Comparison of ENCODE assay signal across 23 cellular contexts in genomic region chr14:44029933-44030332, GRCh38.
DNase-seq lines count a peak whose midpoint lies in the region; ATAC-seq and TF ChIP-seq lines count a peak whose summit lies in the region.
"Had no signal": no experiment of that assay in that cellular context is flagged by ENCODE, and none has a peak within 500 bp of the region (broad histone marks: within the 10 kb centered on the region; RNA-seq: fewer than 3 reads in every experiment).

No MANE protein-coding gene starts in this region.

- ATAC-seq in activated T-cell treated with anti-CD3 and anti-CD28 coated beads, Interleukin-2, amount 50 U/mL, for 72 hours (replicated peaks in 1 of 2), result no peak
- ATAC-seq: activated T-helper 17 cell treated with anti-CD3 and anti-CD28 coated beads, Interleukin-2, amount 50 U/mL, for 72 hours; GM23338; mucosa of descending colon; stimulated activated naive CD8-positive, alpha-beta T cell treated with anti-CD3 and anti-CD28 coated beads, Interleukin-15, Interleukin-2, amounts not matched to agents 100 U/mL and 50 U/mL, for 24 hours had no signal

- no peaks in the 10 kb centered on the region for H3K36me3 ChIP-seq in ovary
- H3K36me3 ChIP-seq: tibial artery had no signal

- TF ChIP-seq POLR2A in ovary (IDR thresholded peaks at IDR 0.05), result no peak

- H3K27ac ChIP-seq in epithelial cell of prostate (no peak overlapping the region), ovary (no peak overlapping the region)
- H3K27ac ChIP-seq: coronary artery, tibial artery had no signal

- peaks cover 0 to 6% of the 10 kb centered on the region in 2 donors for H3K9me3 Mint-ChIP-seq in activated T-cell treated with anti-CD3 and anti-CD28 coated beads, Interleukin-2, amount 50 U/mL, for 72 hours
- H3K9me3 Mint-ChIP-seq: activated naive CD8-positive, alpha-beta T cell treated with anti-CD3 and anti-CD28 coated beads, Interleukin-2, amount 10 ng/mL, durations not matched to agents 7 days and 5 days; GM23338 had no signal

- intact Hi-C loops in ovary (cut with DNase I), result loop anchor here in 1 of 4 donors (10.0 kb wide), 1 partner anchor 145 kb away; no protein-coding TSS in a partner anchor
- intact Hi-C loops in head of caudate nucleus (cut with DNase I), result no loop called here

- H3K4me3 ChIP-seq in ovary, result no peak overlapping the region
- H3K4me3 ChIP-seq: coronary artery, GM23338, mucosa of descending colon, tibial artery had no signal

- no peaks in the 10 kb centered on the region for H3K9me3 ChIP-seq in ovary
- H3K9me3 ChIP-seq: mucosa of descending colon, tibial artery had no signal

- no peaks in the 10 kb centered on the region for H3K4me1 Mint-ChIP-seq in activated T-cell treated with anti-CD3 and anti-CD28 coated beads, Interleukin-2, amount 50 U/mL, for 72 hours (ENCODE audit: low read depth)
- H3K4me1 Mint-ChIP-seq: activated CD4-positive, alpha-beta T cell treated with anti-CD3 and anti-CD28 coated beads, Interleukin-2, amount 10 ng/mL, durations not matched to agents 7 days and 5 days; activated naive CD8-positive, alpha-beta T cell treated with anti-CD3 and anti-CD28 coated beads, Interleukin-2, amount 10 ng/mL, durations not matched to agents 7 days and 5 days; activated T-helper 17 cell treated with anti-CD3 and anti-CD28 coated beads, Interleukin-2, amount 50 U/mL, for 72 hours had no signal

- TF ChIP-seq EP300 in ovary (IDR thresholded peaks at IDR 0.05), result no peak

- no peak overlapping the region for H3K27ac Mint-ChIP-seq in activated T-cell treated with anti-CD3 and anti-CD28 coated beads, Interleukin-2, amount 50 U/mL, for 72 hours
- H3K27ac Mint-ChIP-seq: activated CD4-positive, alpha-beta T cell treated with anti-CD3 and anti-CD28 coated beads, Interleukin-2, amount 10 ng/mL, durations not matched to agents 7 days and 5 days; activated naive CD8-positive, alpha-beta T cell treated with anti-CD3 and anti-CD28 coated beads, Interleukin-2, amount 10 ng/mL, durations not matched to agents 7 days and 5 days; activated T-helper 17 cell treated with anti-CD3 and anti-CD28 coated beads, Interleukin-2, amount 50 U/mL, for 72 hours; brain; CD4-positive, alpha-beta T cell had no signal

- no peaks in the 10 kb centered on the region for H3K27me3 Mint-ChIP-seq in activated T-cell treated with anti-CD3 and anti-CD28 coated beads, Interleukin-2, amount 50 U/mL, for 72 hours (ENCODE audit: low read depth)
- H3K27me3 Mint-ChIP-seq: activated CD4-positive, alpha-beta T cell treated with anti-CD3 and anti-CD28 coated beads, Interleukin-2, amount 10 ng/mL, durations not matched to agents 7 days and 5 days; activated naive CD8-positive, alpha-beta T cell treated with anti-CD3 and anti-CD28 coated beads, Interleukin-2, amount 10 ng/mL, durations not matched to agents 7 days and 5 days; activated T-helper 17 cell treated with anti-CD3 and anti-CD28 coated beads, Interleukin-2, amount 50 U/mL, for 72 hours; brain; CD4-positive, alpha-beta T cell had no signal

- H3K27me3 ChIP-seq in ovary, result no peaks in the 10 kb centered on the region
- H3K27me3 ChIP-seq: tibial artery had no signal

- H3K4me1 ChIP-seq in ovary (ENCODE audit: insufficient read depth), result no peaks in the 10 kb centered on the region
- H3K4me1 ChIP-seq: tibial artery had no signal

- H3K4me3 Mint-ChIP-seq in activated T-cell treated with anti-CD3 and anti-CD28 coated beads, Interleukin-2, amount 50 U/mL, for 72 hours, result no peak overlapping the region
- H3K4me3 Mint-ChIP-seq: activated CD4-positive, alpha-beta T cell treated with anti-CD3 and anti-CD28 coated beads, Interleukin-2, amount 10 ng/mL, durations not matched to agents 7 days and 5 days; activated naive CD8-positive, alpha-beta T cell treated with anti-CD3 and anti-CD28 coated beads, Interleukin-2, amount 10 ng/mL, durations not matched to agents 7 days and 5 days; activated T-helper 17 cell treated with anti-CD3 and anti-CD28 coated beads, Interleukin-2, amount 50 U/mL, for 72 hours; brain; CD4-positive, alpha-beta T cell; GM23338 had no signal

- no peaks in the 10 kb centered on the region for H3K36me3 Mint-ChIP-seq in activated T-cell treated with anti-CD3 and anti-CD28 coated beads, Interleukin-2, amount 50 U/mL, for 72 hours (ENCODE audit: insufficient read depth in 2 of 2)
- H3K36me3 Mint-ChIP-seq: activated naive CD8-positive, alpha-beta T cell treated with anti-CD3 and anti-CD28 coated beads, Interleukin-2, amount 10 ng/mL, durations not matched to agents 7 days and 5 days; brain had no signal

- TF ChIP-seq CTCF in ovary (IDR thresholded peaks at IDR 0.05), result no peak

- DNase-seq in HS-5 (ENCODE audit: low read depth), result peak; percentile 32
- DNase-seq in NCI-H226, result peak; percentile 87
- DNase-seq in epithelial cell of prostate (ENCODE audit: low read depth, low spot score), result peak; percentile 3
- DNase-seq in iris pigment epithelial cell (ENCODE audit: low read depth), result peak; percentile 5
- DNase-seq in activated T-cell treated with anti-CD3 and anti-CD28 coated beads, Interleukin-2, amount 50 U/mL, for 72 hours, result no peak
- no peak for DNase-seq in ovary
- no peak for DNase-seq in anterior cingulate cortex (lab: John Stamatoyannopoulos, UW)
- DNase-seq in head of caudate nucleus, result no peak
- DNase-seq: activated CD4-positive, alpha-beta T cell treated with anti-CD3 and anti-CD28 coated beads, Interleukin-2, amount 10 ng/mL, durations not matched to agents 7 days and 5 days; activated naive CD8-positive, alpha-beta T cell treated with anti-CD3 and anti-CD28 coated beads, Interleukin-2, amount 10 ng/mL, durations not matched to agents 7 days and 5 days; CD4-positive, alpha-beta T cell; GDM1; mucosa of descending colon; NCI-H1417; NCI-H524 treated with DMSO at 0.1 percent for 48 hours; small intestine; stimulated activated CD4-positive, alpha-beta T cell treated with anti-CD3 and anti-CD28 coated beads, Interleukin-2, amount 100 ng/mL, for 48 hours; stimulated activated naive CD8-positive, alpha-beta T cell treated with anti-CD3 and anti-CD28 coated beads, Interleukin-15, Interleukin-2, amounts not matched to agents 100 U/mL and 50 U/mL, for 24 hours; tibial artery had no signal

Comparison
In these comparisons a context has a peak if more than half of its experiments do, and no peak if none do; other contexts are left out.
1. DNase-seq: peak in HS-5 (single experiment), NCI-H226 (single experiment), epithelial cell of prostate (single experiment) and iris pigment epithelial cell (single experiment); none in activated T-cell treated with anti-CD3 and anti-CD28 coated beads, Interleukin-2, amount 50 U/mL, for 72 hours (0 of 2), ovary (0 of 5), anterior cingulate cortex (0 of 58) and head of caudate nucleus (0 of 42).